ENCODE assay signal across 8 cellular contexts in the genomic region with DNA sequence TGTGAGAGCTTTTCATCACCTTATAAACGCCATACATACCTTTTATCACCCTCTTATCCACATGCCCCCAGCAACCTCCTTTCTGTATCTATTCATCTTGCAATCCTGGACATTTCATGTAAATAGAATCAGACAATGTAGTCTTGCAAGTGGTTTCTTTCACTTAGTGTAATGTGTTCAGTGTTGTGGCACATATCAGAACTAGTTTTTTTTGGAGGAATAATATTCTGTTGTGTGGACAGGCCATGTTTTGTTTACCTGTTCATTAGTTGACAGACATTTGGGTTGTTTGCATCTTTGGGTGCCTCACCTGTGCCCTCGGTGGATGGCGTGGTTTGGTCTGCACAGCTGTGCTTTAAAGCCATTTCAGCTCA. TPM values are rescaled to one million over a fixed set of nuclear protein-coding genes. Genes with fewer than 3 reads are reported as not detected.
DNase-seq lines count a peak whose midpoint lies in the region; ATAC-seq and TF ChIP-seq lines count a peak whose summit lies in the region.

No MANE protein-coding gene starts in this region.

- POLR2A ChIA-PET in T-cell (lab: Charles Lee) = interaction anchor here (0.6 to 1.0 kb wide), 5 partner anchors 9 to 34 kb away, joined by 3 to 5 read pairs (median 3); no protein-coding TSS in a partner anchor

- H3K4me1 Mint-ChIP-seq in T-cell = peaks cover 53 to 67% (median 54%) of the 10 kb centered on the region in 3 donors

- H3K9me3 Mint-ChIP-seq in T-cell = no peaks in the 10 kb centered on the region

- H3K27me3 Mint-ChIP-seq in T-cell = no peaks in the 10 kb centered on the region

- H3K27ac Mint-ChIP-seq in T-cell = peak overlapping the region; percentile 94 to 96

- CTCF ChIA-PET in T-cell (lab: Charles Lee) = interaction anchor here (0.7 to 1.0 kb wide), 6 partner anchors 8 to 59 kb away, joined by 3 to 7 read pairs (median 4); no protein-coding TSS in a partner anchor

- DNase-seq in GM12865 (ENCODE audit: low read depth) = no peak
- DNase-seq in T-cell = no peak
- DNase-seq in fibroblast of pulmonary artery (ENCODE audit: low read depth) = no peak
- DNase-seq in retinal pigment epithelial cell (ENCODE audit: low read depth) = no peak
- no peak for DNase-seq in SHP77 (lab: John Stamatoyannopoulos, UW)
- no peak for DNase-seq in superior temporal gyrus (ENCODE audit: extremely low spot score)
- no peak for DNase-seq in OCI-M1 (lab: John Stamatoyannopoulos, UW)
- no peak for DNase-seq in NCI-H146 (lab: John Stamatoyannopoulos, UW)

- H3K36me3 Mint-ChIP-seq in T-cell = peaks cover 24% of the 10 kb centered on the region

- H3K4me3 ChIP-seq in GM12865 (ENCODE audit: low read depth, low read length) (peak overlapping the region; percentile 87), fibroblast of pulmonary artery (replicated peaks; ENCODE audit: low read depth, low read length) (peak overlapping the region; percentile 86), retinal pigment epithelial cell (ENCODE audit: low read length) (peak overlapping the region; percentile 74)

- peak overlapping the region; percentile 94 to 95 (median 94) for H3K4me3 Mint-ChIP-seq in T-cell

- ATAC-seq in T-cell (replicated peaks in 1 of 4) = no peak

- no peak for TF ChIP-seq CTCF in GM12865 (IDR thresholded peaks at IDR 0.05; ENCODE audit: insufficient read depth, low read depth, low read length, missing control alignments)
- TF ChIP-seq CTCF in fibroblast of pulmonary artery (IDR thresholded peaks at IDR 0.05; ENCODE audit: low read length, missing control alignments) = no peak
- TF ChIP-seq CTCF in retinal pigment epithelial cell (conservative IDR thresholded peaks at IDR 0.05; ENCODE audit: low read depth, low read length) = no peak

RNA-seq across cellular contexts. Expression of gene SQSTM1, which starts 1.3 kb away (rescaled TPM):
- 100 to 1,000 TPM; 220 to 327 (median 280) TPM for total RNA-seq in T-cell

RNA-seq across cellular contexts. Expression of gene MGAT4B, which starts 15.4 kb away (rescaled TPM):
- total RNA-seq in T-cell = 100 to 1,000 TPM; 119 to 159 (median 132) TPM

RNA-seq across cellular contexts. Expression of gene LTC4S, which starts 28.3 kb away (rescaled TPM):
- 10 to 100 TPM in 1 of 5 donors, 1 to 10 TPM in 4; 3.6 to 12.6 (median 8.1) TPM for total RNA-seq in T-cell

RNA-seq across cellular contexts. Expression of gene MRNIP, which starts 36.6 kb away (rescaled TPM):
- total RNA-seq in T-cell = 100 to 1,000 TPM in 3 of 5 donors, 10 to 100 TPM in 2; 54.1 to 119 (median 112) TPM
